ENCODE assay signal across 7 cellular contexts in genomic region chr17:64495300-64495699, GRCh38. TPM values are rescaled to one million over a fixed set of nuclear protein-coding genes. Genes with fewer than 3 reads are reported as not detected.
DNase-seq lines count a peak whose midpoint lies in the region; ATAC-seq, FAIRE-seq and TF ChIP-seq lines count a peak whose summit lies in the region.
"Not testable (repeated sequence)": the region's sequence is repeated elsewhere in the genome, so short reads cannot be mapped to it uniquely, and the experiment has no call there.

No MANE protein-coding gene starts in this region.

- not testable (repeated sequence) for H3K9me3 ChIP-seq in SK-N-MC (ENCODE audit: low read depth, low read length); K562 (replicated peaks; ENCODE audit: control insufficient read depth, insufficient read depth, low read depth, low read length); iPS-18a (ENCODE audit: control insufficient read depth, low read depth, low read length); neural progenitor cell (ENCODE audit: low read depth)

- peaks cover 40% of the 10 kb centered on the region for H3F3A ChIP-seq in neural progenitor cell (ENCODE audit: low read depth)

- H3K9ac ChIP-seq in KMS-11; SK-N-MC (ENCODE audit: insufficient read length); iPS-18a (ENCODE audit: low read length); neural progenitor cell: not testable (repeated sequence)
- peak overlapping the region; percentile 72 to 88; a peak in 3 of 4 replicates for H3K9ac ChIP-seq in K562 (ENCODE audit: insufficient read depth in 1 of 2, low read depth in 2 of 2, low read length in 2 of 2)

- peaks cover 64% of the 10 kb centered on the region for H3K4me1 Mint-ChIP-seq in activated T-cell treated with anti-CD3 and anti-CD28 coated beads, Interleukin-2, amount 50 U/mL, for 4 hours (ENCODE audit: low read depth)
- peaks cover 32% of the 10 kb centered on the region for H3K4me1 Mint-ChIP-seq in neural progenitor cell

- H4K20me1 ChIP-seq in KMS-11 (ENCODE audit: insufficient read depth); K562 (replicated peaks; ENCODE audit: control insufficient read depth, insufficient read depth, low read length): not testable (repeated sequence)
- peaks cover 50% of the 10 kb centered on the region for H4K20me1 ChIP-seq in neural progenitor cell (ENCODE audit: low read depth)

- not testable (repeated sequence) for H3K36me3 ChIP-seq in GM06990 (ENCODE audit: control insufficient read depth, insufficient read depth, low read length)
- peaks cover 16% of the 10 kb centered on the region; the same call in 1 of the 2 replicates for H3K36me3 ChIP-seq in KMS-11 (ENCODE audit: insufficient read depth)
- H3K36me3 ChIP-seq in SK-N-MC (ENCODE audit: insufficient read depth, low read length), result peaks cover 56% of the 10 kb centered on the region
- H3K36me3 ChIP-seq in K562 (ENCODE audit: control insufficient read depth, insufficient read depth, low read length), result peaks cover 71% of the 10 kb centered on the region
- H3K36me3 ChIP-seq in iPS-18a (ENCODE audit: control insufficient read depth, low read depth, low read length), result peaks cover 52% of the 10 kb centered on the region
- peaks cover 39% of the 10 kb centered on the region for H3K36me3 ChIP-seq in neural progenitor cell

- H3K9me1 ChIP-seq in K562 (ENCODE audit: control insufficient read depth, insufficient read depth, low read length), result not testable (repeated sequence)

- H3K4me1 ChIP-seq in KMS-11 (ENCODE audit: low read depth, poor library complexity, severe bottlenecking) (peaks cover 53% of the 10 kb centered on the region), neural progenitor cell (peaks cover 10% of the 10 kb centered on the region)
- H3K4me1 ChIP-seq in K562 (replicated peaks in 1 of 2; ENCODE audit: control insufficient read depth in 2 of 2, insufficient read depth in 2 of 2, low read length in 2 of 2); iPS-18a (ENCODE audit: control insufficient read depth, low read depth, low read length): not testable (repeated sequence)

- TF ChIP-seq EP300 in K562 (IDR thresholded peaks at IDR 0.05; ENCODE audit: low read length), result not testable (repeated sequence)

- in situ Hi-C loops in K562 (cut with MboI), result not testable (repeated sequence)

- POLR2A ChIA-PET in K562 (lab: Yijun Ruan, JAX), result interaction anchor here (1.2 to 5.5 kb wide), 2 partner anchors 10 to 17 kb away, joined by 3 to 114 read pairs; partner anchors contain the start of genes CEP95 and DDX5

- peaks cover 42% of the 10 kb centered on the region for H3K36me3 Mint-ChIP-seq in activated T-cell treated with anti-CD3 and anti-CD28 coated beads, Interleukin-2, amount 50 U/mL, for 4 hours (ENCODE audit: insufficient read depth)
- H3K36me3 Mint-ChIP-seq in neural progenitor cell, result peaks cover 29% of the 10 kb centered on the region

- H3K4me2 ChIP-seq in KMS-11, result peak overlapping the region; percentile 44
- H3K4me2 ChIP-seq in K562 (ENCODE audit: insufficient read depth, low read length), result peak overlapping the region; percentile 85
- H3K4me2 ChIP-seq in neural progenitor cell, result peak overlapping the region; percentile 91

- not testable (repeated sequence) for H3K27me3 ChIP-seq in GM06990 (replicated peaks; ENCODE audit: control insufficient read depth, insufficient read depth, low read length); KMS-11 (ENCODE audit: insufficient read depth, low read depth); K562 (ENCODE audit: control insufficient read depth in 2 of 2, insufficient read depth in 2 of 2, low read length in 2 of 2); iPS-18a (ENCODE audit: control insufficient read depth, insufficient read depth, low read length); neural progenitor cell

- not testable (repeated sequence) for H3K9me3 Mint-ChIP-seq in activated T-cell treated with anti-CD3 and anti-CD28 coated beads, Interleukin-2, amount 50 U/mL, for 4 hours; neural progenitor cell

- not testable (repeated sequence) for H3K27me3 Mint-ChIP-seq in activated T-cell treated with anti-CD3 and anti-CD28 coated beads, Interleukin-2, amount 50 U/mL, for 4 hours (ENCODE audit: low read depth); neural progenitor cell (ENCODE audit: insufficient read depth, low read depth)

- H3K4me3 ChIP-seq in GM06990 (replicated peaks; ENCODE audit: low read depth, low read length), result peak overlapping the region; percentile 72
- not testable (repeated sequence) for H3K4me3 ChIP-seq in KMS-11 (IDR thresholded peaks at IDR 0.05; ENCODE audit: insufficient read depth, low read depth, low read length)
- peak overlapping the region; percentile 93 for H3K4me3 ChIP-seq in SK-N-MC
- peak overlapping the region; percentile 69 for H3K4me3 ChIP-seq in K562
- peak overlapping the region; percentile 8 for H3K4me3 ChIP-seq in iPS-18a (ENCODE audit: low read length)
- peak overlapping the region; percentile 77 for H3K4me3 ChIP-seq in neural progenitor cell

- not testable (repeated sequence) for BruUV-seq in K562 (replicated peaks; lab: Mats Ljungman, UMichigan)

- intact Hi-C loops in K562 (cut with micrococcal nuclease), result not testable (repeated sequence)

- not testable (repeated sequence) for ATAC-seq in activated T-cell treated with anti-CD3 and anti-CD28 coated beads, Interleukin-2, amount 50 U/mL, for 4 hours; K562

- peak overlapping the region; percentile 96 for H3K4me3 Mint-ChIP-seq in activated T-cell treated with anti-CD3 and anti-CD28 coated beads, Interleukin-2, amount 50 U/mL, for 4 hours
- peak overlapping the region; percentile 99 for H3K4me3 Mint-ChIP-seq in neural progenitor cell

- not testable (repeated sequence) for H3K27ac ChIP-seq in KMS-11; SK-N-MC; iPS-18a (ENCODE audit: low read length); neural progenitor cell
- H3K27ac ChIP-seq in K562 (ENCODE audit: extremely low read depth, low read depth, low read length), result 0 out of 3 replicates have a peak overlapping the region, but pooled peaks have one; percentile 48

- not testable (repeated sequence) for DNase-seq in GM06990 (ENCODE audit: extremely low read depth, insufficient read length); SK-N-MC (ENCODE audit: low read depth, low spot score); activated T-cell treated with anti-CD3 and anti-CD28 coated beads, Interleukin-2, amount 50 U/mL, for 4 hours; K562 (ENCODE audit: extremely low read depth in 1 of 4, low spot score in 3 of 4); neural progenitor cell (ENCODE audit: low spot score)

- not testable (repeated sequence) for TF ChIP-seq CTCF in GM06990 (IDR thresholded peaks at IDR 0.05; ENCODE audit: insufficient read depth, low read length, poor library complexity, severe bottlenecking); KMS-11 (conservative IDR thresholded peaks at IDR 0.05; ENCODE audit: low read depth, low read length); K562 (IDR thresholded peaks at IDR 0.05 in 2 of 3, conservative IDR thresholded peaks at IDR 0.05 in 1 of 3; ENCODE audit: insufficient read depth in 2 of 3, low read depth in 1 of 3, low read length in 3 of 3); neural progenitor cell (IDR thresholded peaks at IDR 0.05)

- CTCF ChIA-PET in K562 (lab: Yijun Ruan, JAX; ENCODE audit: low intra/inter-chr PET ratio), result not testable (repeated sequence)

- TF ChIP-seq POLR2A in K562 (conservative IDR thresholded peaks at IDR 0.05), result not testable (repeated sequence)

- H2AFZ ChIP-seq in KMS-11 (ENCODE audit: low read depth); K562 (ENCODE audit: low read depth, low read length); neural progenitor cell (replicated peaks): not testable (repeated sequence)

- 0% methylated on average over 5 of the region's 5 CpGs for WGBS in K562 (ENCODE audit: insufficient coverage, low coverage, missing lambda C conversion rate)

- H3K79me2 ChIP-seq in KMS-11 (ENCODE audit: insufficient read depth, low read depth) (peaks cover 42% of the 10 kb centered on the region), K562 (ENCODE audit: control insufficient read depth, insufficient read depth, low read length) (peaks cover 61% of the 10 kb centered on the region), neural progenitor cell (ENCODE audit: low read depth) (peaks cover 50% of the 10 kb centered on the region)

- FAIRE-seq in K562 (lab: Jason Lieb, UNC), result not testable (repeated sequence)

- not testable (repeated sequence) for H3K27ac Mint-ChIP-seq in neural progenitor cell

- TF ChIP-seq RAD21 in K562 (CRISPR knock-in tag; conservative IDR thresholded peaks at IDR 0.05 in 1 of 2, IDR thresholded peaks at IDR 0.05 in 1 of 2), result not testable (repeated sequence)

RNA-seq across cellular contexts. Expression of gene POLG2, which starts 1.6 kb away (rescaled TPM):
- total RNA-seq in activated T-cell treated with anti-CD3 and anti-CD28 coated beads, Interleukin-2, amount 50 U/mL, for 4 hours, result 10 to 100 TPM; 34.1 to 34.9 (median 34.2) TPM
- 92.4 and 167 TPM in 2 replicates for total RNA-seq in K562 (2011; cell fraction: chromatin; rRNA removed; ENCODE audit: low replicate concordance)
- total RNA-seq in K562 (2011; cell fraction: nucleolus; rRNA removed), result 66.1 and 68.5 TPM in 2 replicates
- total RNA-seq in K562 (2011; cell fraction: nucleoplasm; rRNA removed), result 74.9 and 93.0 TPM in 2 replicates
- 26.6 and 28.8 TPM in 2 replicates for total RNA-seq in K562 (2014; rRNA removed)
- 34.9 and 37.9 TPM in 2 replicates for total RNA-seq in K562 (2014; rRNA removed; fragmentation: Illumina TruSeq; extraction: Trizol)
- total RNA-seq in K562 (2015; rRNA removed; fragmentation: Illumina TruSeq; extraction: Trizol), result 36.4 and 37.0 TPM in 2 replicates
- total RNA-seq in K562 (2021), result 39.5 and 44.2 TPM in 2 replicates
- polyA plus RNA-seq in K562 (2011; rRNA removed), result 42.8 and 44.8 TPM in 2 replicates
- 7.8 and 17.8 TPM in 2 replicates for polyA plus RNA-seq in K562 (2011; cell fraction: cytosol; rRNA removed)
- 74.3 and 76.8 TPM in 2 replicates for polyA plus RNA-seq in K562 (2011; cell fraction: nucleus; rRNA removed)
- polyA plus RNA-seq in K562 (2012), result 32.5 and 35.4 TPM in 2 replicates
- polyA plus RNA-seq in K562 (2014; fragmentation: Illumina TruSeq; extraction: Trizol), result 31.0 and 37.4 TPM in 2 replicates
- polyA plus RNA-seq in K562 (2014; fragmentation: Nextera tagmentation; extraction: Ambion mirVana), result 10 to 100 TPM; 13.4 to 14.6 TPM
- polyA plus RNA-seq in K562 (2014; rRNA removed), result 41.1 and 43.0 TPM in 2 replicates
- 34.0 and 36.5 TPM in 2 replicates for polyA minus RNA-seq in K562 (2011; rRNA and poly(A)+ RNA removed)
- 12.9 and 15.7 TPM in 2 replicates for polyA minus RNA-seq in K562 (2011; cell fraction: cytosol; rRNA and poly(A)+ RNA removed)
- polyA minus RNA-seq in K562 (2011; cell fraction: nucleus; rRNA and poly(A)+ RNA removed), result 56.1 and 86.0 TPM in 2 replicates
- 29.5 and 33.9 TPM in 2 replicates for total RNA-seq in neural progenitor cell (ENCODE audit: low replicate concordance)

RNA-seq across cellular contexts. Expression of gene DDX5, which starts 10.8 kb away (rescaled TPM):
- 1,000 to 10,000 TPM; 1,033 to 1,200 (median 1,184) TPM for total RNA-seq in activated T-cell treated with anti-CD3 and anti-CD28 coated beads, Interleukin-2, amount 50 U/mL, for 4 hours
- total RNA-seq in K562 (2011; cell fraction: chromatin; rRNA removed; ENCODE audit: low replicate concordance), result 1,248 and 2,950 TPM in 2 replicates
- 714 and 743 TPM in 2 replicates for total RNA-seq in K562 (2011; cell fraction: nucleolus; rRNA removed)
- total RNA-seq in K562 (2011; cell fraction: nucleoplasm; rRNA removed), result 971 and 1,084 TPM in 2 replicates
- total RNA-seq in K562 (2014; rRNA removed) (239 and 306 TPM in 2 replicates), K562 (2014; rRNA removed; fragmentation: Illumina TruSeq; extraction: Trizol) (411 and 440 TPM in 2 replicates), K562 (2015; rRNA removed; fragmentation: Illumina TruSeq; extraction: Trizol) (386 and 426 TPM in 2 replicates), K562 (2021) (616 and 622 TPM in 2 replicates), neural progenitor cell (ENCODE audit: low replicate concordance) (967 and 1,090 TPM in 2 replicates)
- polyA plus RNA-seq in K562 (2011; rRNA removed) (721 and 729 TPM in 2 replicates), K562 (2014; fragmentation: Illumina TruSeq; extraction: Trizol) (579 and 604 TPM in 2 replicates), K562 (2014; fragmentation: Nextera tagmentation; extraction: Ambion mirVana) (1,000 to 10,000 TPM in 1 of 2 experiments, 100 to 1,000 TPM in 1; 487 to 1,639 TPM), K562 (2014; rRNA removed) (1,331 and 1,452 TPM in 2 replicates)
- polyA plus RNA-seq in K562 (2011; cell fraction: cytosol; rRNA removed), result 392 and 499 TPM in 2 replicates
- polyA plus RNA-seq in K562 (2011; cell fraction: nucleus; rRNA removed), result 2,138 and 2,865 TPM in 2 replicates
- polyA plus RNA-seq in K562 (2012), result 332 and 354 TPM in 2 replicates
- polyA minus RNA-seq in K562 (2011; rRNA and poly(A)+ RNA removed), result 481 and 488 TPM in 2 replicates
- polyA minus RNA-seq in K562 (2011; cell fraction: cytosol; rRNA and poly(A)+ RNA removed), result 167 and 272 TPM in 2 replicates
- 1,052 and 1,975 TPM in 2 replicates for polyA minus RNA-seq in K562 (2011; cell fraction: nucleus; rRNA and poly(A)+ RNA removed)

RNA-seq across cellular contexts. Expression of gene CEP95, which starts 11.5 kb away (rescaled TPM):
- total RNA-seq in activated T-cell treated with anti-CD3 and anti-CD28 coated beads, Interleukin-2, amount 50 U/mL, for 4 hours, result 10 to 100 TPM; 35.1 to 38.2 (median 36.7) TPM
- 138 and 394 TPM in 2 replicates for total RNA-seq in K562 (2011; cell fraction: chromatin; rRNA removed; ENCODE audit: low replicate concordance)
- total RNA-seq in K562 (2011; cell fraction: nucleolus; rRNA removed), result 72.7 and 85.0 TPM in 2 replicates
- total RNA-seq in K562 (2011; cell fraction: nucleoplasm; rRNA removed), result 132 and 153 TPM in 2 replicates
- total RNA-seq in K562 (2014; rRNA removed) (51.3 and 53.5 TPM in 2 replicates), K562 (2014; rRNA removed; fragmentation: Illumina TruSeq; extraction: Trizol) (71.8 and 80.0 TPM in 2 replicates), K562 (2015; rRNA removed; fragmentation: Illumina TruSeq; extraction: Trizol) (50.0 and 57.1 TPM in 2 replicates), K562 (2021) (48.0 and 48.3 TPM in 2 replicates), neural progenitor cell (ENCODE audit: low replicate concordance) (75.4 and 76.9 TPM in 2 replicates)
- polyA plus RNA-seq in K562 (2011; rRNA removed) (80.7 and 83.4 TPM in 2 replicates), K562 (2014; fragmentation: Illumina TruSeq; extraction: Trizol) (54.4 and 56.9 TPM in 2 replicates), K562 (2014; fragmentation: Nextera tagmentation; extraction: Ambion mirVana) (10 to 100 TPM; 26.7 to 40.0 TPM), K562 (2014; rRNA removed) (61.0 and 75.0 TPM in 2 replicates)
- polyA plus RNA-seq in K562 (2011; cell fraction: cytosol; rRNA removed), result 9.7 and 20.4 TPM in 2 replicates
- polyA plus RNA-seq in K562 (2011; cell fraction: nucleus; rRNA removed), result 149 and 214 TPM in 2 replicates
- 34.4 and 59.0 TPM in 2 replicates for polyA plus RNA-seq in K562 (2012)
- 62.6 and 76.6 TPM in 2 replicates for polyA minus RNA-seq in K562 (2011; rRNA and poly(A)+ RNA removed)
- 27.3 and 27.7 TPM in 2 replicates for polyA minus RNA-seq in K562 (2011; cell fraction: cytosol; rRNA and poly(A)+ RNA removed)
- 61.9 and 125 TPM in 2 replicates for polyA minus RNA-seq in K562 (2011; cell fraction: nucleus; rRNA and poly(A)+ RNA removed)

RNA-seq across cellular contexts. Expression of gene MILR1, which starts 46.4 kb away (rescaled TPM):
- not detected for total RNA-seq in activated T-cell treated with anti-CD3 and anti-CD28 coated beads, Interleukin-2, amount 50 U/mL, for 4 hours
- total RNA-seq in K562 (2011; cell fraction: chromatin; rRNA removed; ENCODE audit: low replicate concordance), result 10.8 and 12.0 TPM in 2 replicates
- total RNA-seq in K562 (2011; cell fraction: nucleolus; rRNA removed), result 5.0 and 6.2 TPM in 2 replicates
- 5.9 and 8.5 TPM in 2 replicates for total RNA-seq in K562 (2011; cell fraction: nucleoplasm; rRNA removed)
- total RNA-seq in K562 (2014; rRNA removed) (3.8 and 4.3 TPM in 2 replicates), K562 (2014; rRNA removed; fragmentation: Illumina TruSeq; extraction: Trizol) (7.5 and 8.7 TPM in 2 replicates), K562 (2015; rRNA removed; fragmentation: Illumina TruSeq; extraction: Trizol) (14.1 and 16.2 TPM in 2 replicates), K562 (2021) (4.1 and 4.7 TPM in 2 replicates), neural progenitor cell (ENCODE audit: low replicate concordance) (not detected in 2 replicates)
- polyA plus RNA-seq in K562 (2011; rRNA removed) (5.6 and 9.7 TPM in 2 replicates), K562 (2014; fragmentation: Illumina TruSeq; extraction: Trizol) (13.3 and 14.7 TPM in 2 replicates), K562 (2014; fragmentation: Nextera tagmentation; extraction: Ambion mirVana) (1 to 10 TPM; 4.6 to 7.1 TPM), K562 (2014; rRNA removed) (7.1 and 7.8 TPM in 2 replicates)
- polyA plus RNA-seq in K562 (2011; cell fraction: cytosol; rRNA removed), result 4.1 and 8.7 TPM in 2 replicates
- polyA plus RNA-seq in K562 (2011; cell fraction: nucleus; rRNA removed), result 10.0 and 12.4 TPM in 2 replicates
- 9.0 and 64.8 TPM in 2 replicates for polyA plus RNA-seq in K562 (2012)
- 3.8 and 5.5 TPM in 2 replicates for polyA minus RNA-seq in K562 (2011; rRNA and poly(A)+ RNA removed)
- polyA minus RNA-seq in K562 (2011; cell fraction: cytosol; rRNA and poly(A)+ RNA removed), result 1.8 TPM in 1 of 2 replicates, not detected in the other
- polyA minus RNA-seq in K562 (2011; cell fraction: nucleus; rRNA and poly(A)+ RNA removed), result 2.2 and 5.1 TPM in 2 replicates
